In the genomic region with DNA sequence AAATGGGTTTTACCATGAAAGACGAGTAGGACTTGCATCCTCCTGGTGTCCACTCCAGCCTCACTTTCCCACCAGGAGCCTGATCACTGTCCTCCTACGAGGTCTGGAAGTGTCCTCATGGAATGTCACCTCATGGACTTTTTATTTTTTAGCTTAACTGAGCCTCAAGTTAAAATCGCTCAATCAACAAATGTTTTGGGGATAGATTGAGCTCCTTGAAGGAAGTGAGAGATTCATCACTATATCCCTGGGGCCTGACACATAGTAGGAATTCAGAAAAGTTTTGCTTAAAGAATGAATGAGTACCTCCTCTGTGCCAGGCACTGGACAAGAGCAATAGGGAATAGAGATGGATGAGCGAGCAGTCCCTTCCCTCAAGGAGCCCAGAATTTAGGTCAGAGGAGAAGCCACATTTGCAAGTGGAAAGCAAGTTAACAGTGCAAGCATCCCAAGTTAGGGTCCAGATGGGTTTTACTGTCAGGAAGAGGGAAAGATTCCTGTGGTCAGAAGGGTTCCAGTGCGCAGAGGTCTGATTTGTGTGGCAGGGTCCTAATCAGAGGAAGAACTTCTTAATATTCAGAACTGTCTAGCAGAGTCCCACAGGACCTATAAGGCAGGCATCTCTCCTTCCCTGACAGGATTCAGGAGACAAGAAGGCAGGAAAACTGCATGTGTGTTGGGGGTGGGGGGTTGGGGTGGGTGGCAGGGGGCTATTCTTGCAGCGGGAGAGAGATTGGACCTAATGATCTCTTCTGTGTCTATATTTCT, we compare ENCODE assay signal across 28 cellular contexts.
"Had no signal": no experiment of that assay in that cellular context is flagged by ENCODE, and none has a peak within 500 bp of the region (broad histone marks: within the 10 kb centered on the region; RNA-seq: fewer than 3 reads in every experiment).

No MANE protein-coding gene starts in this region.

- H3K4me3 ChIP-seq: adrenal gland, body of pancreas, colonic mucosa, dorsolateral prefrontal cortex had no signal

- H3K27ac ChIP-seq: body of pancreas, colonic mucosa had no signal

- H3K27me3 ChIP-seq: colonic mucosa had no signal

- H3K4me1 ChIP-seq: adrenal gland, body of pancreas, colonic mucosa had no signal

- DNase-seq: activated CD4-positive, alpha-beta memory T cell treated with anti-CD3 and anti-CD28 coated beads for 36 hours; activated CD4-positive, alpha-beta T cell treated with anti-CD3 and anti-CD28 coated beads for 36 hours; activated CD4-positive, alpha-beta T cell treated with anti-CD3 and anti-CD28 coated beads, Interleukin-2, amount 10 ng/mL, durations not matched to agents 24 days and 14 days; activated CD4-positive, CD25-positive, alpha-beta regulatory T cell; activated CD4-positive, CD25-positive, alpha-beta regulatory T cell treated with anti-CD3 and anti-CD28 coated beads, Interleukin-2, amount 50 U/mL, for 72 hours; activated CD8-positive, alpha-beta memory T cell treated with anti-CD3 and anti-CD28 coated beads, Interleukin-2, amount 10 ng/mL, durations not matched to agents 7 days and 5 days; activated CD8-positive, alpha-beta memory T cell treated with anti-CD3 and anti-CD28 coated beads, Interleukin-2, amount 50 U/mL, for 4 hours; activated CD8-positive, alpha-beta T cell treated with anti-CD3 and anti-CD28 coated beads, Interleukin-2, amount 10 ng/mL, durations not matched to agents 7 days and 5 days; activated effector memory CD4-positive, alpha-beta T cell treated with anti-CD3 and anti-CD28 coated beads, Interleukin-2, amount 50 U/mL, for 16 hours; activated naive CD4-positive, alpha-beta T cell treated with anti-CD3 and anti-CD28 coated beads for 36 hours; activated naive CD8-positive, alpha-beta T cell treated with anti-CD3 and anti-CD28 coated beads for 36 hours; activated naive CD8-positive, alpha-beta T cell treated with anti-CD3 and anti-CD28 coated beads, Interleukin-2, amount 50 U/mL, for 24 hours; activated T-cell treated with anti-CD3 and anti-CD28 coated beads, Interleukin-2, amount 50 U/mL, for 1 hour; activated T-cell treated with anti-CD3 and anti-CD28 coated beads, Interleukin-2, amount 50 U/mL, for 48 hours; adrenal gland; amygdala; aorta; body of pancreas; caudate nucleus; dorsolateral prefrontal cortex; effector memory CD4-positive, alpha-beta T cell; endodermal cell; foreskin fibroblast; head of caudate nucleus; T-helper 1 cell; T-helper 17 cell; T1000 had no signal

- H3K36me3 ChIP-seq: adrenal gland, colonic mucosa had no signal

- H3K9me3 ChIP-seq: adrenal gland, body of pancreas, colonic mucosa had no signal
